Comparison of ENCODE assay signal across 11 cellular contexts in the genomic region with DNA sequence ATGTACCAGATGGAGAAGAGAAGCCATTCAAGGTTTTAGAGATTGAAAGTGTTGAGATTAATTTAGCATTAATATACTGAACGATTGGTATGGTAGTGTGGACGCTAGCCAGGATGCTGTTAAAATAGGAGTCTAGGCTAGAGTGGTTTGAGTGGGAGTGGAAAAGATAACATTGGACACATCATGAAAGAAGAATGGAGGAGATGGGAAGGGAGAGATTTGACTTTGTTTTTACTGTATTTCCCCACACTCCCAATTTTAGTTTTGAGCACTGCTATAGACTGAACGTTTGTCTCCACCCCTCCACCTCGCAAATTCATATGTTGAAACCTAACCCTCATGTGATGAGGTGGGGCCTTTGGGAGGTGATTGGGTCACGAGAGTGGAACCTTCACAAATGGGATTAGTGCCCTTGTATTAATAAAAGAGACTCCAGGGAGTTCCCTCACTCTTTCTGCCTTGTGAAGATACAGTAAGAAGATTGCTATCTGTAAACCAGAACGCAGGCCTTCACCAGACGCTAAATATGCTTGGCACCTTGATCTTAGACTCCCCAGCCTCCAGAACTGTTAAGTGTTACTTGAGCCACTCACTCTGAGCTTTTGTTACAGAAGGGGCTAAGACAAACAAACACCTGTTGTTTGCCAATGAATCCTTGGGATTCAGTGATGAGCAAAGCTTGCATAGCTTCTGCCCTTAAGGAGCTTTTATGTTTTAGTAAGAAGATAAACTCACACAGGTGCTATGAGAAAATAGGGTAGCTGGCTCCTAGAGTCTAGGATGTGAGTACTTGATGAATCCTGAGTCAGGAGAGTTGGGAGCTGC. TPM values are rescaled to one million over a fixed set of nuclear protein-coding genes. Genes with fewer than 3 reads are reported as not detected.
DNase-seq lines count a peak whose midpoint lies in the region; ATAC-seq and TF ChIP-seq lines count a peak whose summit lies in the region.
"Had no signal": no experiment of that assay in that cellular context is flagged by ENCODE, and none has a peak within 500 bp of the region (broad histone marks: within the 10 kb centered on the region; RNA-seq: fewer than 3 reads in every experiment).

No MANE protein-coding gene starts in this region.

- ATAC-seq in omental fat pad (ENCODE audit: low FRiP score) = peak; percentile 16
- ATAC-seq: activated CD4-positive, CD25-positive, alpha-beta regulatory T cell treated with anti-CD3 and anti-CD28 coated beads, Interleukin-2, amount 50 U/mL, for 24 hours had no signal

- TF ChIP-seq CTCF in Loucy (conservative IDR thresholded peaks at IDR 0.05; ENCODE audit: low read length) (no peak), cardiac fibroblast (IDR thresholded peaks at IDR 0.05; ENCODE audit: low read depth, low read length) (no peak), omental fat pad (IDR thresholded peaks at IDR 0.05) (no peak), GM20000 (IDR thresholded peaks at IDR 0.05; ENCODE audit: extremely low read depth, missing control alignments) (no peak)

- H3K36me3 ChIP-seq in Loucy (ENCODE audit: insufficient read depth, low read length) = no peaks in the 10 kb centered on the region

- peaks cover 61% of the 10 kb centered on the region for H4K20me1 ChIP-seq in Loucy (ENCODE audit: insufficient read depth, low read length, poor library complexity, severe bottlenecking)

- no peak overlapping the region for H2AFZ ChIP-seq in Loucy (ENCODE audit: low read length)

- no peaks in the 10 kb centered on the region for H3K27me3 ChIP-seq in Loucy (ENCODE audit: insufficient read depth, low read length, poor library complexity, severe bottlenecking)

- no peak overlapping the region for H3K4me3 ChIP-seq in Loucy (ENCODE audit: low read length, poor library complexity, severe bottlenecking)
- H3K4me3 ChIP-seq in cardiac fibroblast (replicated peaks in 1 of 2; ENCODE audit: low read depth in 2 of 2, low read length in 2 of 2) = no peak overlapping the region

- DNase-seq in NCI-H2107 treated with DMSO at 0.1 percent for 48 hours (lab: John Stamatoyannopoulos, UW; ENCODE audit: unreplicated experiment) = peak; percentile 76
- no peak for DNase-seq in NCI-H2107 (lab: John Stamatoyannopoulos, UW)
- DNase-seq in cardiac fibroblast (ENCODE audit: low read depth in 2 of 2) = peak; percentile 25 to 37
- DNase-seq in omental fat pad (ENCODE audit: low spot score) = no peak
- no peak for DNase-seq in GM20000 (ENCODE audit: low spot score)
- no peak for DNase-seq in NOMO-1 treated with dmso at 0.1 percent for 144 hours (lab: John Stamatoyannopoulos, UW; ENCODE audit: unreplicated experiment)
- no peak for DNase-seq in kidney tubule cell (ENCODE audit: low spot score)
- DNase-seq: left cardiac atrium, NCI-H187 treated with DMSO at 0.1 percent for 48 hours had no signal

- no peaks in the 10 kb centered on the region for H3K9me2 ChIP-seq in Loucy (replicated peaks; ENCODE audit: low read depth, low read length)

- peak overlapping the region; percentile 27 for H3K4me2 ChIP-seq in Loucy (ENCODE audit: low read depth, low read length, poor library complexity, severe bottlenecking)

- peaks cover 87% of the 10 kb centered on the region for H3K79me2 ChIP-seq in Loucy (ENCODE audit: insufficient read depth, low read length)

- H3K9me3 ChIP-seq in Loucy (ENCODE audit: insufficient read depth, low read depth, low read length) = no peaks in the 10 kb centered on the region

- no peak overlapping the region for H3K9ac ChIP-seq in Loucy (ENCODE audit: low read depth, low read length, poor library complexity, severe bottlenecking)

- H3F3A ChIP-seq in Loucy (ENCODE audit: low read depth) = no peaks in the 10 kb centered on the region

- H3K4me1 ChIP-seq in Loucy (ENCODE audit: insufficient read depth, low read length, poor library complexity, severe bottlenecking) = peaks cover 19% of the 10 kb centered on the region

RNA-seq across cellular contexts. Expression of gene USP9X, which starts 25.8 kb away (rescaled TPM):
- 100 to 1,000 TPM in 3 of 4 donors, 10 to 100 TPM in 1; 72.4 to 160 (median 129) TPM for total RNA-seq in omental fat pad

Comparison
In these comparisons a context has a peak if more than half of its experiments do, and no peak if none do; other contexts are left out.
1. DNase-seq: peak in NCI-H2107 treated with DMSO at 0.1 percent for 48 hours (single experiment) and cardiac fibroblast (2 of 2); none in NCI-H2107 (single experiment), omental fat pad (single experiment), GM20000 (single experiment), NOMO-1 treated with dmso at 0.1 percent for 144 hours (single experiment) and kidney tubule cell (single experiment).